ENCODE assay signal across 8 cellular contexts in genomic region chr11:124798991-124799383, GRCh38. TPM values are rescaled to one million over a fixed set of nuclear protein-coding genes. Genes with fewer than 3 reads are reported as not detected.
A peak's percentile ranks its signal among the peaks of the same experiment; 100 is the strongest.
DNase-seq lines count a peak whose midpoint lies in the region; ATAC-seq lines count a peak whose summit lies in the region.

No MANE protein-coding gene starts in this region.

- peak overlapping the region; percentile 83 to 96 (median 90) for H3K9ac ChIP-seq in BLaER1 treated with 17β-estradiol and CSF1 and Interleukin-3, amounts not matched to agents 10 nM and 100 nM

- peak overlapping the region; percentile 69 to 97 (median 92) for H3K4me3 ChIP-seq in BLaER1 treated with 17β-estradiol and CSF1 and Interleukin-3, amounts not matched to agents 10 nM and 100 nM

- H3K27ac Mint-ChIP-seq in T-helper 2 cell treated with Interferon-gamma antibody and Interleukin-4, amounts not matched to agents 5 μg/mL and 100 μg/mL, for 36 hours: peak overlapping the region; percentile 86

- ATAC-seq in GM18907 (IDR thresholded peaks at IDR 0.05; ENCODE audit: unreplicated experiment) (peak; percentile 26), HG03139 (IDR thresholded peaks at IDR 0.05; ENCODE audit: unreplicated experiment) (peak; percentile 16)

- peaks cover 29% of the 10 kb centered on the region for H3K4me1 Mint-ChIP-seq in T-helper 2 cell treated with Interferon-gamma antibody and Interleukin-4, amounts not matched to agents 5 μg/mL and 100 μg/mL, for 36 hours (ENCODE audit: low read depth)

- H3K27me3 ChIP-seq in BLaER1 treated with 17β-estradiol and CSF1 and Interleukin-3, amounts not matched to agents 10 nM and 100 nM: no peaks in the 10 kb centered on the region

- no peaks in the 10 kb centered on the region for H3K9me3 ChIP-seq in BLaER1 treated with 17β-estradiol and CSF1 and Interleukin-3, amounts not matched to agents 10 nM and 100 nM (replicated peaks in 1 of 11)

- peak overlapping the region; percentile 91 for H3K4me3 Mint-ChIP-seq in T-helper 2 cell treated with Interferon-gamma antibody and Interleukin-4, amounts not matched to agents 5 μg/mL and 100 μg/mL, for 36 hours

- H3K4me2 ChIP-seq in BLaER1 treated with 17β-estradiol and CSF1 and Interleukin-3, amounts not matched to agents 10 nM and 100 nM: peak overlapping the region; percentile 78 to 98 (median 92)

- H3K27ac ChIP-seq in BLaER1 treated with 17β-estradiol and CSF1 and Interleukin-3, amounts not matched to agents 10 nM and 100 nM: peak overlapping the region; percentile 81 to 97 (median 95); a peak in 21 of 22 replicates
- H3K27ac ChIP-seq in caudate nucleus (ENCODE audit: low read depth, low read length): no peak overlapping the region

- H3K36me3 Mint-ChIP-seq in T-helper 2 cell treated with Interferon-gamma antibody and Interleukin-4, amounts not matched to agents 5 μg/mL and 100 μg/mL, for 36 hours (ENCODE audit: low read depth): peaks cover 2% of the 10 kb centered on the region

- DNase-seq in T-helper 2 cell treated with Interferon-gamma antibody and Interleukin-4, amounts not matched to agents 5 μg/mL and 100 μg/mL, for 36 hours (ENCODE audit: low spot score): no peak
- peak; percentile 85 for DNase-seq in fibroblast of peridontal ligament (ENCODE audit: extremely low read depth)
- peak; percentile 65 for DNase-seq in renal cortical epithelial cell (ENCODE audit: low read depth)
- DNase-seq in SKM-1 treated with dmso at 0.1 percent for 144 hours (lab: John Stamatoyannopoulos, UW; ENCODE audit: unreplicated experiment): no peak
- DNase-seq in caudate nucleus (lab: John Stamatoyannopoulos, UW): no peak

- peaks cover 10 to 59% (median 56%) of the 10 kb centered on the region in 11 experiments; a peak in 21 of 22 replicates for H4K20me1 ChIP-seq in BLaER1 treated with 17β-estradiol and CSF1 and Interleukin-3, amounts not matched to agents 10 nM and 100 nM

- H3K9me3 Mint-ChIP-seq in T-helper 2 cell treated with Interferon-gamma antibody and Interleukin-4, amounts not matched to agents 5 μg/mL and 100 μg/mL, for 36 hours: no peaks in the 10 kb centered on the region

- peaks cover 29 to 41% (median 36%) of the 10 kb centered on the region in 10 experiments for H3K4me1 ChIP-seq in BLaER1 treated with 17β-estradiol and CSF1 and Interleukin-3, amounts not matched to agents 10 nM and 100 nM

- no peaks in the 10 kb centered on the region for H3K36me3 ChIP-seq in BLaER1 treated with 17β-estradiol and CSF1 and Interleukin-3, amounts not matched to agents 10 nM and 100 nM

- peaks cover 9% of the 10 kb centered on the region for H3K27me3 Mint-ChIP-seq in T-helper 2 cell treated with Interferon-gamma antibody and Interleukin-4, amounts not matched to agents 5 μg/mL and 100 μg/mL, for 36 hours (ENCODE audit: low read depth)

RNA-seq across cellular contexts. Expression of gene MSANTD2, which starts 1.2 kb away (rescaled TPM):
- 3.5 and 10.8 TPM in 2 replicates for total RNA-seq in renal cortical epithelial cell

RNA-seq across cellular contexts. Expression of gene ESAM, which starts 36.9 kb away (rescaled TPM):
- 0.50 and 1.4 TPM in 2 replicates for total RNA-seq in renal cortical epithelial cell

RNA-seq across cellular contexts. Expression of gene VSIG2, which starts 46.9 kb away (rescaled TPM):
- total RNA-seq in renal cortical epithelial cell: 0.10 TPM in 1 of 2 replicates, not detected in the other

RNA-seq across cellular contexts. Expression of gene NRGN, which starts 59.2 kb away (rescaled TPM):
- 0.10 TPM in 1 of 2 replicates, not detected in the other for total RNA-seq in renal cortical epithelial cell

Comparison
In these comparisons a context has a peak if more than half of its experiments do, and no peak if none do; other contexts are left out.
1. DNase-seq: peak in fibroblast of peridontal ligament (single experiment) and renal cortical epithelial cell (single experiment); none in T-helper 2 cell treated with Interferon-gamma antibody and Interleukin-4, amounts not matched to agents 5 μg/mL and 100 μg/mL, for 36 hours (single experiment), SKM-1 treated with dmso at 0.1 percent for 144 hours (single experiment) and caudate nucleus (0 of 61).